In genomic region chr1:1033731-1034437, GRCh38 we compare ENCODE assay signal across 10 cellular contexts. TPM values are rescaled to one million over a fixed set of nuclear protein-coding genes. Genes with fewer than 3 reads are reported as not detected.
DNase-seq lines count a peak whose midpoint lies in the region; TF ChIP-seq lines count a peak whose summit lies in the region.
"Had no signal": no experiment of that assay in that cellular context is flagged by ENCODE, and none has a peak within 500 bp of the region (broad histone marks: within the 10 kb centered on the region; RNA-seq: fewer than 3 reads in every experiment).

No MANE protein-coding gene starts in this region.

- no peaks in the 10 kb centered on the region for H3K79me2 ChIP-seq in fibroblast of lung (ENCODE audit: control insufficient read depth, insufficient read depth, low read length)

- H3K4me1 ChIP-seq in SJCRH30 (peaks cover 16% of the 10 kb centered on the region; the same call in 1 of the 2 replicates), fibroblast of lung (ENCODE audit: control insufficient read depth, extremely low read depth, insufficient read depth, low read length) (no peaks in the 10 kb centered on the region), sigmoid colon (peaks cover 0 to 25% (median 21%) of the 10 kb centered on the region in 4 donors), uterus (peaks cover 0 to 19% of the 10 kb centered on the region in 2 donors)

- H3K27ac ChIP-seq in SJCRH30, result no peak overlapping the region
- H3K27ac ChIP-seq in fibroblast of lung (ENCODE audit: insufficient read depth, low read length), result no peak overlapping the region
- H3K27ac ChIP-seq in sigmoid colon, result no peak overlapping the region
- no peak overlapping the region for H3K27ac ChIP-seq in uterus
- H3K27ac ChIP-seq: epithelial cell of prostate had no signal

- H2AFZ ChIP-seq in fibroblast of lung (ENCODE audit: low read length), result no peak overlapping the region

- 9 to 21% methylated on average over 71 of the region's 71 CpGs for WGBS in sigmoid colon, 2 donors

- no peaks in the 10 kb centered on the region for H3K9me3 ChIP-seq in SJCRH30 (replicated peaks)
- no peaks in the 10 kb centered on the region for H3K9me3 ChIP-seq in fibroblast of lung (ENCODE audit: control insufficient read depth, insufficient read depth, low read depth, low read length)
- no peaks in the 10 kb centered on the region for H3K9me3 ChIP-seq in sigmoid colon
- H3K9me3 ChIP-seq in uterus, result no peaks in the 10 kb centered on the region

- intact Hi-C loops in sigmoid colon (cut with DNase I) (loop anchor here (1.0 to 2.0 kb wide), 2 partner anchors 25 to 30 kb away; no protein-coding TSS in a partner anchor), uterus (cut with DNase I; ENCODE audit: low total_unique reads) (loop anchor here (5.0 kb wide), 1 partner anchor 33 kb away; no protein-coding TSS in a partner anchor)

- DNase-seq in NCI-H748 (lab: John Stamatoyannopoulos, UW; ENCODE audit: unreplicated experiment) (peak; percentile 59), NCI-H748 treated with DMSO at 0.1 percent for 48 hours (lab: John Stamatoyannopoulos, UW) (no peak), SJCRH30 (no peak), fibroblast of lung (ENCODE audit: low read depth in 2 of 2) (no peak), sigmoid colon (no peak), HuH-7.5 (ENCODE audit: low spot score) (no peak), cerebellar nuclear complex (lab: John Stamatoyannopoulos, UW) (no peak), uterus (no peak)

- H3K36me3 ChIP-seq in SJCRH30 (no peaks in the 10 kb centered on the region), fibroblast of lung (ENCODE audit: control insufficient read depth, insufficient read depth, low read length) (no peaks in the 10 kb centered on the region), sigmoid colon (no peaks in the 10 kb centered on the region), uterus (no peaks in the 10 kb centered on the region)

- TF ChIP-seq CTCF in fibroblast of lung (conservative IDR thresholded peaks at IDR 0.05 in 1 of 2, IDR thresholded peaks at IDR 0.05 in 1 of 2; ENCODE audit: low read depth in 1 of 2, low read length in 2 of 2) (no peak), sigmoid colon (IDR thresholded peaks at IDR 0.05) (no peak), uterus (IDR thresholded peaks at IDR 0.05) (no peak)

- TF ChIP-seq POLR2A in sigmoid colon (IDR thresholded peaks at IDR 0.05) (no peak), uterus (IDR thresholded peaks at IDR 0.05) (no peak)

- TF ChIP-seq EP300 in sigmoid colon (IDR thresholded peaks at IDR 0.05), result no peak

- peak overlapping the region; percentile 7 for H3K9ac ChIP-seq in fibroblast of lung (ENCODE audit: insufficient read depth, low read length)

- H3K4me3 ChIP-seq in SJCRH30 (peak overlapping the region; percentile 30), fibroblast of lung (replicated peaks in 1 of 4; ENCODE audit: control extremely low read depth in 1 of 4, insufficient read depth in 1 of 4, low read depth in 3 of 4, low read length in 4 of 4) (peak overlapping the region in 1 of 4 experiments; percentile 33), sigmoid colon (peak overlapping the region in 3 of 4 donors; percentile 35 to 55 (median 54)), uterus (no peak overlapping the region)

- H4K20me1 ChIP-seq in fibroblast of lung (ENCODE audit: control insufficient read depth, extremely low read depth, insufficient read depth, low read length), result peaks cover 1% of the 10 kb centered on the region

- peak overlapping the region; percentile 35 for H3K4me2 ChIP-seq in fibroblast of lung (ENCODE audit: extremely low read depth, insufficient read depth, low read length)

- no peaks in the 10 kb centered on the region for H3K27me3 ChIP-seq in SJCRH30
- H3K27me3 ChIP-seq in fibroblast of lung (ENCODE audit: control insufficient read depth, insufficient read depth, low read length), result no peaks in the 10 kb centered on the region
- H3K27me3 ChIP-seq in sigmoid colon, result peaks cover 25 to 63% (median 28%) of the 10 kb centered on the region in 3 donors
- peaks cover 0 to 8% of the 10 kb centered on the region in 2 donors for H3K27me3 ChIP-seq in uterus

RNA-seq across cellular contexts. Expression of gene AGRN, which starts 14.0 kb away (rescaled TPM):
- total RNA-seq in SJCRH30 (2014; rRNA removed; shearing (Covaris generic)), result 10.4 and 13.7 TPM in 2 replicates
- 38.3 and 50.9 TPM in 2 replicates for total RNA-seq in fibroblast of lung
- 15.6 and 20.7 TPM in 2 replicates for polyA plus RNA-seq in fibroblast of lung
- 43.3 and 61.1 TPM in 2 replicates for polyA plus RNA-seq in fibroblast of lung (2012)
- polyA minus RNA-seq in fibroblast of lung (ENCODE audit: low replicate concordance), result 28.0 and 70.5 TPM in 2 replicates
- total RNA-seq in sigmoid colon, result 10 to 100 TPM in 2 of 4 donors, 1 to 10 TPM in 2; 3.9 to 23.3 (median 10.3) TPM
- polyA plus RNA-seq in sigmoid colon, result 10 to 100 TPM in 1 of 3 donors, 1 to 10 TPM in 2; 2.8 to 54.4 (median 3.0) TPM
- total RNA-seq in uterus, result 10 to 100 TPM in 3 of 4 donors, 1 to 10 TPM in 1; 8.2 to 86.9 (median 26.2) TPM

RNA-seq across cellular contexts. Expression of gene ISG15, which starts 20.6 kb away (rescaled TPM):
- 5.1 and 12.6 TPM in 2 replicates for total RNA-seq in SJCRH30 (2014; rRNA removed; shearing (Covaris generic))
- total RNA-seq in fibroblast of lung (74.7 and 93.3 TPM in 2 replicates), sigmoid colon (10 to 100 TPM; 49.4 to 81.1 (median 68.8) TPM), uterus (10 to 100 TPM in 2 of 4 donors, 1 to 10 TPM in 2; 1.8 to 27.2 (median 15.2) TPM)
- polyA plus RNA-seq in fibroblast of lung (18.4 and 24.2 TPM in 2 replicates), sigmoid colon (100 to 1,000 TPM in 2 of 3 donors, 10 to 100 TPM in 1; 78.7 to 357 (median 241) TPM)
- 62.6 and 69.5 TPM in 2 replicates for polyA plus RNA-seq in fibroblast of lung (2012)
- 12.9 and 31.1 TPM in 2 replicates for polyA minus RNA-seq in fibroblast of lung (ENCODE audit: low replicate concordance)

RNA-seq across cellular contexts. Expression of gene HES4, which starts 34.0 kb away (rescaled TPM):
- 15.3 and 15.9 TPM in 2 replicates for total RNA-seq in SJCRH30 (2014; rRNA removed; shearing (Covaris generic))
- total RNA-seq in fibroblast of lung (1.5 and 2.0 TPM in 2 replicates), sigmoid colon (10 to 100 TPM; 25.0 to 65.1 (median 27.9) TPM), uterus (10 to 100 TPM; 19.6 to 41.0 (median 36.3) TPM)
- polyA plus RNA-seq in fibroblast of lung (0.10 and 0.49 TPM in 2 replicates), sigmoid colon (10 to 100 TPM in 1 of 3 donors, 1 to 10 TPM in 2; 1.2 to 15.7 (median 4.6) TPM)
- polyA plus RNA-seq in fibroblast of lung (2012), result 0.20 and 0.99 TPM in 2 replicates
- 0.39 TPM in 1 of 2 replicates, not detected in the other for polyA minus RNA-seq in fibroblast of lung (ENCODE audit: low replicate concordance)

RNA-seq across cellular contexts. Expression of gene RNF223, which starts 40.2 kb away (rescaled TPM):
- not detected in 2 replicates for total RNA-seq in SJCRH30 (2014; rRNA removed; shearing (Covaris generic))
- total RNA-seq in fibroblast of lung (not detected in 2 replicates), sigmoid colon (not detected), uterus (not detected)
- polyA plus RNA-seq in fibroblast of lung (not detected in 2 replicates), sigmoid colon (1 to 10 TPM in 2 of 3 donors, under 1 TPM in 1; 0.60 to 3.7 (median 1.9) TPM)
- polyA plus RNA-seq in fibroblast of lung (2012), result not detected in 2 replicates
- polyA minus RNA-seq in fibroblast of lung (ENCODE audit: low replicate concordance), result not detected in 2 replicates
- polyA plus RNA-seq: AG04450 had no signal

RNA-seq across cellular contexts. Expression of gene PERM1, which starts 52.0 kb away (rescaled TPM):
- 0.13 TPM in 1 of 2 replicates, not detected in the other for total RNA-seq in SJCRH30 (2014; rRNA removed; shearing (Covaris generic))
- total RNA-seq in fibroblast of lung, result 0.17 TPM in 1 of 2 replicates, not detected in the other
- polyA plus RNA-seq in fibroblast of lung, result 0.03 TPM in 1 of 2 replicates, not detected in the other
- polyA plus RNA-seq in fibroblast of lung (2012), result 0.48 and 0.58 TPM in 2 replicates
- polyA minus RNA-seq in fibroblast of lung (ENCODE audit: low replicate concordance), result not detected in 2 replicates
- total RNA-seq in sigmoid colon, result under 1 TPM in 1 of 4 donors, not detected in 3; under 0.01 TPM
- under 1 TPM in 2 of 3 donors, not detected in 1; 0.16 to 0.69 TPM for polyA plus RNA-seq in sigmoid colon
- 1 to 10 TPM in 1 of 4 donors, not detected in 3; 2.3 TPM for total RNA-seq in uterus
- polyA plus RNA-seq: AG04450 had no signal

Comparison
In these comparisons a context has a peak if more than half of its experiments do, and no peak if none do; other contexts are left out.
1. H3K4me3 ChIP-seq: peak in SJCRH30 (single experiment) and sigmoid colon (3 of 4); none in uterus (0 of 2).